ENCODE assay signal across 8 cellular contexts in genomic region chr10:11147723-11148122, GRCh38.
A peak's percentile ranks its signal among the peaks of the same experiment; 100 is the strongest.
DNase-seq lines count a peak whose midpoint lies in the region; ATAC-seq, FAIRE-seq and TF ChIP-seq lines count a peak whose summit lies in the region.

No MANE protein-coding gene starts in this region.

- FAIRE-seq in HepG2 (lab: Jason Lieb, UNC) (no peak), kidney (lab: Jason Lieb, UNC) (no peak)

- TF ChIP-seq CTCF in right lobe of liver (IDR thresholded peaks at IDR 0.05) (no peak), HepG2 (CRISPR knock-in tag; IDR thresholded peaks at IDR 0.05) (no peak), heart right ventricle (IDR thresholded peaks at IDR 0.05) (peak in 3 of 9 donors; percentile 30 to 32 (median 31)), kidney (IDR thresholded peaks at IDR 0.05; ENCODE audit: borderline replicate concordance, extremely low read depth, insufficient read depth) (no peak)

- BruUV-seq in HepG2 (replicated peaks; lab: Mats Ljungman, UMichigan) = no TSS peak

- WGBS in right lobe of liver (ENCODE audit: insufficient coverage, low coverage, low lambda C conversion rate, missing lambda C conversion rate) = 25% methylated on average over 9 of the region's 9 CpGs
- WGBS in HepG2 (ENCODE audit: low lambda C conversion rate) = 4% methylated on average over 9 of the region's 9 CpGs
- WGBS in heart right ventricle, 2 donors = 44 to 53% methylated on average over 9 of the region's 9 CpGs

- H3K27ac ChIP-seq in right lobe of liver (no peak overlapping the region), HepG2 (ENCODE audit: extremely low read length, insufficient read depth, low read length) (no peak overlapping the region), heart right ventricle (peak overlapping the region in 8 of 10 donors; percentile 6 to 83 (median 77)), kidney (ENCODE audit: low read depth in 2 of 2, low read length in 2 of 2) (no peak overlapping the region)

- H3K9ac ChIP-seq in HepG2 (ENCODE audit: insufficient read depth, low read depth, low read length) (no peak overlapping the region), kidney (ENCODE audit: low read length in 2 of 2) (no peak overlapping the region)

- in situ Hi-C loops in HepG2 (cut with HindIII; ENCODE audit: extremely low pct_ligation_motif_present, low pct_unique_long_range_greater_than_20kb) = no loop called here

- H3K27me3 ChIP-seq in right lobe of liver (no peaks in the 10 kb centered on the region), HepG2 (ENCODE audit: control insufficient read depth in 1 of 2, insufficient read depth in 2 of 2, low read length in 2 of 2) (peaks cover 0 to 21% of the 10 kb centered on the region in 2 experiments; a peak in 1 of 5 replicates), heart right ventricle (no peaks in the 10 kb centered on the region)

- DNase-seq in right lobe of liver (no peak), HepG2 (ENCODE audit: low spot score) (no peak), NOMO-1 treated with dmso at 0.1 percent for 144 hours (lab: John Stamatoyannopoulos, UW; ENCODE audit: unreplicated experiment) (peak; percentile 50), heart right ventricle (no peak), NCI-H82 (lab: John Stamatoyannopoulos, UW) (no peak), DMS114 treated with DMSO at 0.1 percent for 48 hours (lab: John Stamatoyannopoulos, UW; ENCODE audit: unreplicated experiment) (no peak), kidney (no peak), ecto neural progenitor cell (ENCODE audit: low spot score) (no peak)

- CTCF ChIA-PET in HepG2 (lab: Yijun Ruan, JAX; ENCODE audit: low intra/inter-chr PET ratio, low total read pairs) = no interaction called here

- no peaks in the 10 kb centered on the region for H3K79me2 ChIP-seq in HepG2 (ENCODE audit: insufficient read depth, low read length)

- TF ChIP-seq RAD21 in HepG2 (CRISPR knock-in tag; IDR thresholded peaks at IDR 0.05) = no peak

- ATAC-seq in right lobe of liver = peak; percentile 29 to 46 (median 44)
- no peak for ATAC-seq in HepG2
- ATAC-seq in heart right ventricle = peak in 4 of 8 donors; percentile 42 to 61 (median 47)

- no peak overlapping the region for H2AFZ ChIP-seq in HepG2 (ENCODE audit: low read length)

- no peaks in the 10 kb centered on the region for H3K9me3 ChIP-seq in right lobe of liver
- H3K9me3 ChIP-seq in HepG2 (ENCODE audit: low read length) = no peaks in the 10 kb centered on the region
- no peaks in the 10 kb centered on the region for H3K9me3 ChIP-seq in heart right ventricle
- no peaks in the 10 kb centered on the region for H3K9me3 ChIP-seq in kidney (ENCODE audit: control insufficient read depth in 1 of 2, low read length in 2 of 2)

- no peaks in the 10 kb centered on the region for H3K4me1 ChIP-seq in right lobe of liver
- H3K4me1 ChIP-seq in HepG2 (ENCODE audit: insufficient read depth, low read length) = no peaks in the 10 kb centered on the region
- H3K4me1 ChIP-seq in heart right ventricle = peaks cover 6 to 87% (median 75%) of the 10 kb centered on the region in 9 donors
- H3K4me1 ChIP-seq in kidney (ENCODE audit: control insufficient read depth in 1 of 2, insufficient read depth in 1 of 2, low read depth in 1 of 2, low read length in 2 of 2) = no peaks in the 10 kb centered on the region

- TF ChIP-seq EP300 in HepG2 (IDR thresholded peaks at IDR 0.05; ENCODE audit: low read depth in 2 of 2, low read length in 2 of 2) = no peak
- TF ChIP-seq EP300 in HepG2 (CRISPR knock-in tag; IDR thresholded peaks at IDR 0.05; ENCODE audit: borderline replicate concordance) = no peak

- TF ChIP-seq POLR2A in right lobe of liver (IDR thresholded peaks at IDR 0.05) (no peak), HepG2 (IDR thresholded peaks at IDR 0.05; ENCODE audit: insufficient read depth in 1 of 2, low read depth in 2 of 2, low read length in 2 of 2) (no peak)

- H3K4me2 ChIP-seq in HepG2 (ENCODE audit: low read depth, low read length) = no peak overlapping the region

- no peaks in the 10 kb centered on the region for H4K20me1 ChIP-seq in HepG2 (ENCODE audit: insufficient read depth, low read length)

- no peaks in the 10 kb centered on the region for H3K36me3 ChIP-seq in right lobe of liver
- no peaks in the 10 kb centered on the region for H3K36me3 ChIP-seq in HepG2 (replicated peaks in 1 of 2; ENCODE audit: control insufficient read depth in 1 of 2, insufficient read depth in 2 of 2, low read length in 2 of 2)
- no peaks in the 10 kb centered on the region for H3K36me3 ChIP-seq in heart right ventricle
- no peaks in the 10 kb centered on the region for H3K36me3 ChIP-seq in kidney (ENCODE audit: control insufficient read depth in 1 of 2, insufficient read depth in 2 of 2, low read length in 2 of 2)

- POLR2A ChIA-PET in HepG2 (lab: Yijun Ruan, JAX) = no interaction called here

- H3K4me3 ChIP-seq in right lobe of liver (no peak overlapping the region), HepG2 (replicated peaks in 1 of 3; ENCODE audit: insufficient read depth in 1 of 3, low read depth in 2 of 3, low read length in 3 of 3) (no peak overlapping the region), heart right ventricle (no peak overlapping the region), kidney (ENCODE audit: low read length in 2 of 2) (no peak overlapping the region)

- intact Hi-C loops in right lobe of liver (cut with DNase I) = no loop called here
- intact Hi-C loops in HepG2 (cut with micrococcal nuclease; ENCODE audit: unreplicated experiment) = no loop called here
- intact Hi-C loops in heart right ventricle (cut with DNase I) = no loop called here
- intact Hi-C loops in kidney (cut with DNase I) = no loop called here

TF ChIP-seq in HepG2, 621 proteins besides CTCF, POLR2A, EP300 and RAD21 (continues in another document):
- TF ChIP-seq ZNF772 (CRISPR knock-in tag; IDR thresholded peaks at IDR 0.05) = no peak
- TF ChIP-seq E2F1 (CRISPR knock-in tag; IDR thresholded peaks at IDR 0.05) = no peak
- no peak for TF ChIP-seq RBFOX2 (IDR thresholded peaks at IDR 0.05; ENCODE audit: low read depth, low read length)
- no peak for TF ChIP-seq ZBTB39 (CRISPR knock-in tag; IDR thresholded peaks at IDR 0.05)
- TF ChIP-seq ZNF768 (CRISPR knock-in tag; IDR thresholded peaks at IDR 0.05) = no peak
- no peak for TF ChIP-seq ZKSCAN1 (IDR thresholded peaks at IDR 0.05; ENCODE audit: low read length)
- no peak for TF ChIP-seq GFI1 (CRISPR knock-in tag; IDR thresholded peaks at IDR 0.05; ENCODE audit: borderline replicate concordance)
- no peak for TF ChIP-seq CEBPZ (IDR thresholded peaks at IDR 0.05; ENCODE audit: low read length)
- TF ChIP-seq IKZF4 (CRISPR knock-in tag; IDR thresholded peaks at IDR 0.05; ENCODE audit: borderline replicate concordance, low read depth, not compliant biosample characterization) = no peak
- no peak for TF ChIP-seq RFX1 (IDR thresholded peaks at IDR 0.05)

Comparison
In these comparisons a context has a peak if more than half of its experiments do, and no peak if none do; other contexts are left out.
1. H3K27ac ChIP-seq: peak in heart right ventricle (8 of 10); none in right lobe of liver (0 of 3), HepG2 (single experiment) and kidney (0 of 2).